Comparison of ENCODE assay signal across 13 cellular contexts in the genomic region with DNA sequence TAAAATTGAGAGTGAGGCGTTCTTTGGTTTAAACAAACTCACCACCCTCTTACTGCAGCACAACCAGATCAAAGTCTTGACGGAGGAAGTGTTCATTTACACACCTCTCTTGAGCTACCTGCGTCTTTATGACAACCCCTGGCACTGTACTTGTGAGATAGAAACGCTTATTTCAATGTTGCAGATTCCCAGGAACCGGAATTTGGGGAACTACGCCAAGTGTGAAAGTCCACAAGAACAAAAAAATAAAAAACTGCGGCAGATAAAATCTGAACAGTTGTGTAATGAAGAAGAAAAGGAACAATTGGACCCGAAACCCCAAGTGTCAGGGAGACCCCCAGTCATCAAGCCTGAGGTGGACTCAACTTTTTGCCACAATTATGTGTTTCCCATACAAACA. TPM values are rescaled to one million over a fixed set of nuclear protein-coding genes. Genes with fewer than 3 reads are reported as not detected.
DNase-seq lines count a peak whose midpoint lies in the region; ATAC-seq and TF ChIP-seq lines count a peak whose summit lies in the region.
"Had no signal": no experiment of that assay in that cellular context is flagged by ENCODE, and none has a peak within 500 bp of the region (broad histone marks: within the 10 kb centered on the region; RNA-seq: fewer than 3 reads in every experiment).

No MANE protein-coding gene starts in this region.

- in situ Hi-C loops in gastrocnemius medialis (cut with MboI; ENCODE audit: low sequenced_read_pairs in 4 of 4), result no loop called here

- intact Hi-C loops in adrenal gland (cut with DNase I), result no loop called here
- intact Hi-C loops in uterus (cut with DNase I; ENCODE audit: low total_unique reads), result no loop called here
- intact Hi-C loops in gastrocnemius medialis (cut with DNase I; ENCODE audit: low total_unique reads), result no loop called here

- H3K4me1 Mint-ChIP-seq in neural progenitor cell, result peaks cover 22% of the 10 kb centered on the region

- no peaks in the 10 kb centered on the region for H3K79me2 ChIP-seq in neural progenitor cell (ENCODE audit: low read depth)

- 78 to 86% (median 84%) methylated on average over 8 of the region's 8 CpGs for WGBS in adrenal gland, 4 donors

- H3K27ac Mint-ChIP-seq in neural progenitor cell, result no peak overlapping the region
- H3K27ac Mint-ChIP-seq: activated CD4-positive, alpha-beta memory T cell treated with anti-CD3 and anti-CD28 coated beads for 36 hours; CD4-positive, alpha-beta T cell had no signal

- H3K36me3 Mint-ChIP-seq in neural progenitor cell, result peaks cover 2% of the 10 kb centered on the region
- H3K36me3 Mint-ChIP-seq: activated CD4-positive, alpha-beta memory T cell treated with anti-CD3 and anti-CD28 coated beads for 36 hours had no signal

- peak overlapping the region in 3 of 5 donors; percentile 35 to 73 (median 41) for H3K27ac ChIP-seq in adrenal gland
- peak overlapping the region; percentile 97 for H3K27ac ChIP-seq in neural progenitor cell
- H3K27ac ChIP-seq in uterus, result peak overlapping the region; percentile 73 to 74
- H3K27ac ChIP-seq in gastrocnemius medialis, result no peak overlapping the region

- H3K4me2 ChIP-seq in neural progenitor cell, result peak overlapping the region; percentile 46

- H3K9me3 ChIP-seq in adrenal gland (replicated peaks in 1 of 3) (no peaks in the 10 kb centered on the region), neural progenitor cell (ENCODE audit: low read depth) (no peaks in the 10 kb centered on the region), uterus (no peaks in the 10 kb centered on the region), gastrocnemius medialis (no peaks in the 10 kb centered on the region)

- no peak overlapping the region for H3K4me3 ChIP-seq in adrenal gland
- H3K4me3 ChIP-seq in fibroblast of pulmonary artery (replicated peaks; ENCODE audit: low read depth, low read length), result peak overlapping the region; percentile 13
- H3K4me3 ChIP-seq in neural progenitor cell, result peak overlapping the region; percentile 2
- peak overlapping the region in 1 of 2 donors; percentile 28 for H3K4me3 ChIP-seq in uterus
- no peak overlapping the region for H3K4me3 ChIP-seq in gastrocnemius medialis
- H3K4me3 ChIP-seq: lung had no signal

- no peak overlapping the region for H3K4me3 Mint-ChIP-seq in neural progenitor cell
- H3K4me3 Mint-ChIP-seq: activated CD4-positive, alpha-beta memory T cell treated with anti-CD3 and anti-CD28 coated beads for 36 hours; CD4-positive, alpha-beta T cell had no signal

- H3K4me1 ChIP-seq in adrenal gland (replicated peaks in 1 of 2) (peaks cover 0 to 24% of the 10 kb centered on the region in 2 donors), neural progenitor cell (peaks cover 32% of the 10 kb centered on the region), uterus (peaks cover 0 to 5% of the 10 kb centered on the region in 2 donors), gastrocnemius medialis (peaks cover 5 to 8% of the 10 kb centered on the region in 2 donors)

- H3F3A ChIP-seq in neural progenitor cell (ENCODE audit: low read depth), result peaks cover 38% of the 10 kb centered on the region

- no peaks in the 10 kb centered on the region for H3K27me3 Mint-ChIP-seq in neural progenitor cell (ENCODE audit: insufficient read depth, low read depth)
- H3K27me3 Mint-ChIP-seq: activated CD4-positive, alpha-beta memory T cell treated with anti-CD3 and anti-CD28 coated beads for 36 hours; CD4-positive, alpha-beta T cell had no signal

- H3K27me3 ChIP-seq in adrenal gland (no peaks in the 10 kb centered on the region), neural progenitor cell (no peaks in the 10 kb centered on the region), uterus (no peaks in the 10 kb centered on the region), gastrocnemius medialis (no peaks in the 10 kb centered on the region)

- TF ChIP-seq CTCF in adrenal gland (IDR thresholded peaks at IDR 0.05) (no peak), fibroblast of pulmonary artery (IDR thresholded peaks at IDR 0.05; ENCODE audit: low read length, missing control alignments) (no peak), neural progenitor cell (IDR thresholded peaks at IDR 0.05) (no peak), uterus (IDR thresholded peaks at IDR 0.05) (no peak), gastrocnemius medialis (IDR thresholded peaks at IDR 0.05 in 4 of 5, conservative IDR thresholded peaks at IDR 0.05 in 1 of 5) (no peak)

- TF ChIP-seq POLR2A in adrenal gland (IDR thresholded peaks at IDR 0.05), result no peak
- TF ChIP-seq POLR2A in uterus (IDR thresholded peaks at IDR 0.05), result no peak
- TF ChIP-seq POLR2A in gastrocnemius medialis (IDR thresholded peaks at IDR 0.05), result no peak

- peak overlapping the region; percentile 54 for H2AFZ ChIP-seq in neural progenitor cell (replicated peaks)

- no peak overlapping the region for H3K9ac ChIP-seq in neural progenitor cell

- H3K36me3 ChIP-seq in adrenal gland (replicated peaks in 1 of 2) (no peaks in the 10 kb centered on the region), neural progenitor cell (no peaks in the 10 kb centered on the region), uterus (no peaks in the 10 kb centered on the region), gastrocnemius medialis (no peaks in the 10 kb centered on the region)

- no peaks in the 10 kb centered on the region for H3K9me3 Mint-ChIP-seq in neural progenitor cell
- H3K9me3 Mint-ChIP-seq: activated CD4-positive, alpha-beta memory T cell treated with anti-CD3 and anti-CD28 coated beads for 36 hours; CD4-positive, alpha-beta T cell had no signal

- no peak for DNase-seq in adrenal gland
- peak; percentile 72 for DNase-seq in fibroblast of pulmonary artery (ENCODE audit: low read depth)
- DNase-seq in neural progenitor cell (ENCODE audit: low spot score), result peak; percentile 13
- DNase-seq in uterus, result no peak
- DNase-seq in inferior parietal cortex (ENCODE audit: extremely low spot score), result no peak
- no peak for DNase-seq in gastrocnemius medialis
- DNase-seq: activated CD4-positive, alpha-beta memory T cell treated with anti-CD3 and anti-CD28 coated beads for 36 hours; CD4-positive, alpha-beta T cell; NCI-H2081 treated with DMSO at 0.1 percent for 48 hours; NCI-H82; T-helper 9 cell had no signal

- ATAC-seq in gastrocnemius medialis (no peak), GM18909 (IDR thresholded peaks at IDR 0.05; ENCODE audit: poor library complexity, unreplicated experiment) (no peak)

- no peaks in the 10 kb centered on the region for H4K20me1 ChIP-seq in neural progenitor cell (ENCODE audit: low read depth)

RNA-seq across cellular contexts. Expression of a gene that starts 21.5 kb away (rescaled TPM):
- total RNA-seq in adrenal gland, result 1 to 10 TPM; 1.5 to 6.2 (median 3.3) TPM
- polyA plus RNA-seq in adrenal gland, result 1 to 10 TPM; 2.7 to 4.0 (median 2.7) TPM
- 4.3 and 4.6 TPM in 2 replicates for total RNA-seq in neural progenitor cell (ENCODE audit: low replicate concordance)
- 100 to 1,000 TPM in 1 of 4 donors, 1 to 10 TPM in 2, under 1 TPM in 1; 0.29 to 180 (median 4.9) TPM for total RNA-seq in uterus
- 1 to 10 TPM in 2 of 4 donors, under 1 TPM in 1, not detected in 1; 0.62 to 2.5 (median 1.6) TPM for total RNA-seq in gastrocnemius medialis

Comparison
In these comparisons a context has a peak if more than half of its experiments do, and no peak if none do; other contexts are left out.
1. DNase-seq: peak in fibroblast of pulmonary artery (single experiment) and neural progenitor cell (single experiment); none in adrenal gland (0 of 7), uterus (0 of 2), inferior parietal cortex (single experiment) and gastrocnemius medialis (0 of 2).
2. H3K27ac ChIP-seq: peak in adrenal gland (3 of 5), neural progenitor cell (single experiment) and uterus (2 of 2); none in gastrocnemius medialis (0 of 4).
3. H3K4me3 ChIP-seq: peak in fibroblast of pulmonary artery (single experiment) and neural progenitor cell (single experiment); none in adrenal gland (0 of 4) and gastrocnemius medialis (0 of 4).